15 cellular contexts compared by ENCODE assay signal in the genomic region with DNA sequence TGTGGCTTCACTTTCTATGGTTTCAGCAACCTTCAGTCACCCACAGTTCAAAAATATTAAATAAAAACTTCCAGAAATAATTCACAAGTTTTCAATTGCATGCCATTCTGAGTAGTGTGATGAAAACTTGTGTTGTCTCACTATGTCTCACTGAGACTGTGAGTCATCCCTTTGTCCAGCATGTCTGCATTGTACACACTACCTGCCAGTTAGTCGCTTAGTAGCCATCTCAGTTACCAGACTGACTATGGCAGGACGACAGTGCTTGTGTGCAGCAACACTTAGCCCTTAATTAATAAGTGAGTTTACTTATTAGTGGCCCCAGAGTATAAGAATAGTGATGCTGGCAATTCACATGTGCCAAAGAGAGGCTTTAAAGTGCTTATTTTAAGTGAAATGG. TPM values are rescaled to one million over a fixed set of nuclear protein-coding genes. Genes with fewer than 3 reads are reported as not detected.
DNase-seq lines count a peak whose midpoint lies in the region; ATAC-seq and TF ChIP-seq lines count a peak whose summit lies in the region.
"Had no signal": no experiment of that assay in that cellular context is flagged by ENCODE, and none has a peak within 500 bp of the region (broad histone marks: within the 10 kb centered on the region; RNA-seq: fewer than 3 reads in every experiment).

No MANE protein-coding gene starts in this region.

- DNase-seq in activated T-cell treated with anti-CD3 and anti-CD28 coated beads, Interleukin-2, amount 50 U/mL, for 72 hours, result no peak
- DNase-seq in activated T-cell treated with anti-CD3 and anti-CD28 coated beads, Interleukin-2, amount 50 U/mL, for 4 hours, result no peak
- DNase-seq in SK-N-SH (no peak), fibroblast of the conjunctiva (ENCODE audit: low read depth) (peak; percentile 39), stromal cell of bone marrow (ENCODE audit: low read depth) (peak; percentile 64), left lobe of liver (ENCODE audit: low spot score) (no peak), pons (ENCODE audit: low spot score) (no peak)
- DNase-seq: activated CD8-positive, alpha-beta memory T cell treated with anti-CD3 and anti-CD28 coated beads, Interleukin-2, amount 10 ng/mL, durations not matched to agents 7 days and 5 days; AML-193; KBM-7; NCI-H345; stimulated activated CD4-positive, alpha-beta T cell treated with anti-CD3 and anti-CD28 coated beads, Interleukin-2, amount 100 ng/mL, for 48 hours; T-cell had no signal

- no peak for TF ChIP-seq RAD21 in SK-N-SH (IDR thresholded peaks at IDR 0.05; ENCODE audit: low read length)

- no peaks in the 10 kb centered on the region for H3K9me3 ChIP-seq in SK-N-SH

- peaks cover 0 to 4% of the 10 kb centered on the region in 2 experiments; a peak in 1 of 4 replicates for H3K4me1 ChIP-seq in SK-N-SH (ENCODE audit: control insufficient read depth in 1 of 2, insufficient read depth in 2 of 2, low read depth in 1 of 2, low read length in 1 of 2)

- TF ChIP-seq EP300 in SK-N-SH (IDR thresholded peaks at IDR 0.05; ENCODE audit: borderline replicate concordance in 1 of 2, low read depth in 1 of 2, low read length in 1 of 2), result no peak

- H3K27me3 ChIP-seq in SK-N-SH (ENCODE audit: insufficient read depth), result no peaks in the 10 kb centered on the region

- H3K36me3 ChIP-seq in SK-N-SH (replicated peaks in 1 of 2; ENCODE audit: control insufficient read depth in 1 of 2, insufficient read depth in 2 of 2, low read length in 1 of 2), result peaks cover 17 to 67% of the 10 kb centered on the region in 2 experiments

- H3K9me2 ChIP-seq in SK-N-SH, result no peaks in the 10 kb centered on the region

- H3K9me3 Mint-ChIP-seq in activated T-cell treated with anti-CD3 and anti-CD28 coated beads, Interleukin-2, amount 50 U/mL, for 72 hours, result no peaks in the 10 kb centered on the region
- H3K9me3 Mint-ChIP-seq in activated T-cell treated with anti-CD3 and anti-CD28 coated beads, Interleukin-2, amount 50 U/mL, for 4 hours, result no peaks in the 10 kb centered on the region
- H3K9me3 Mint-ChIP-seq: T-cell had no signal

- no peak overlapping the region; the same call in 1 of the 2 replicates for H2AFZ ChIP-seq in SK-N-SH (ENCODE audit: low read depth)

- H3K27me3 Mint-ChIP-seq in activated T-cell treated with anti-CD3 and anti-CD28 coated beads, Interleukin-2, amount 50 U/mL, for 72 hours (ENCODE audit: low read depth), result no peaks in the 10 kb centered on the region
- H3K27me3 Mint-ChIP-seq in activated T-cell treated with anti-CD3 and anti-CD28 coated beads, Interleukin-2, amount 50 U/mL, for 4 hours (ENCODE audit: low read depth), result no peaks in the 10 kb centered on the region
- H3K27me3 Mint-ChIP-seq: activated CD8-positive, alpha-beta memory T cell treated with anti-CD3 and anti-CD28 coated beads, Interleukin-2, amount 10 ng/mL, durations not matched to agents 7 days and 5 days; T-cell had no signal

- peak overlapping the region in 1 of 2 experiments; percentile 63; a peak in 2 of 4 replicates for H3K27ac ChIP-seq in SK-N-SH (ENCODE audit: low read depth in 2 of 2, low read length in 1 of 2)

- no peak overlapping the region for H3K27ac Mint-ChIP-seq in activated T-cell treated with anti-CD3 and anti-CD28 coated beads, Interleukin-2, amount 50 U/mL, for 72 hours
- H3K27ac Mint-ChIP-seq: activated CD8-positive, alpha-beta memory T cell treated with anti-CD3 and anti-CD28 coated beads, Interleukin-2, amount 10 ng/mL, durations not matched to agents 7 days and 5 days; T-cell had no signal

- no peaks in the 10 kb centered on the region for H3K79me2 ChIP-seq in SK-N-SH (ENCODE audit: insufficient read depth)

- peaks cover 2 to 12% of the 10 kb centered on the region in 2 donors for H3K36me3 Mint-ChIP-seq in activated T-cell treated with anti-CD3 and anti-CD28 coated beads, Interleukin-2, amount 50 U/mL, for 72 hours (ENCODE audit: insufficient read depth in 2 of 2)
- peaks cover 58% of the 10 kb centered on the region for H3K36me3 Mint-ChIP-seq in activated T-cell treated with anti-CD3 and anti-CD28 coated beads, Interleukin-2, amount 50 U/mL, for 4 hours (ENCODE audit: insufficient read depth)

- H3K4me1 Mint-ChIP-seq in activated T-cell treated with anti-CD3 and anti-CD28 coated beads, Interleukin-2, amount 50 U/mL, for 72 hours (ENCODE audit: low read depth), result peaks cover 3% of the 10 kb centered on the region
- H3K4me1 Mint-ChIP-seq in activated T-cell treated with anti-CD3 and anti-CD28 coated beads, Interleukin-2, amount 50 U/mL, for 4 hours (ENCODE audit: low read depth), result peaks cover 2% of the 10 kb centered on the region
- H3K4me1 Mint-ChIP-seq: neural crest cell had no signal

- H3K9ac ChIP-seq in SK-N-SH, result peak overlapping the region; percentile 29; the same call in 1 of the 2 replicates

- peak overlapping the region; percentile 31; the same call in 1 of the 2 replicates for H3K4me2 ChIP-seq in SK-N-SH

- H4K20me1 ChIP-seq in SK-N-SH (ENCODE audit: insufficient read depth), result no peaks in the 10 kb centered on the region

- POLR2A ChIA-PET in SK-N-SH (lab: Yijun Ruan, JAX), result no interaction called here

- no peak for TF ChIP-seq CTCF in SK-N-SH (IDR thresholded peaks at IDR 0.05)

- CTCF ChIA-PET in SK-N-SH (lab: Yijun Ruan, JAX), result interaction anchor here (0.8 kb wide), 1 partner anchor 472 kb away, joined by 3 read pairs; no protein-coding TSS in a partner anchor

- no peak overlapping the region for H3K4me3 ChIP-seq in SK-N-SH (ENCODE audit: low read depth in 2 of 2, low read length in 1 of 2)

- WGBS in SK-N-SH (ENCODE audit: low lambda C conversion rate), result 22% methylated on average over 2 of the region's 2 CpGs

- peak; percentile 31 to 79 for ATAC-seq in activated T-cell treated with anti-CD3 and anti-CD28 coated beads, Interleukin-2, amount 50 U/mL, for 72 hours (replicated peaks in 1 of 2)
- ATAC-seq in activated T-cell treated with anti-CD3 and anti-CD28 coated beads, Interleukin-2, amount 50 U/mL, for 4 hours, result no peak
- ATAC-seq in left lobe of liver, result no peak
- no peak for ATAC-seq in GM19351 (IDR thresholded peaks at IDR 0.05; ENCODE audit: unreplicated experiment)
- ATAC-seq: activated CD8-positive, alpha-beta memory T cell treated with anti-CD3 and anti-CD28 coated beads, Interleukin-2, amount 10 ng/mL, durations not matched to agents 7 days and 5 days; T-cell had no signal

- no peaks in the 10 kb centered on the region for H3F3A ChIP-seq in SK-N-SH (replicated peaks; ENCODE audit: insufficient read depth)

- H3K4me3 Mint-ChIP-seq in activated T-cell treated with anti-CD3 and anti-CD28 coated beads, Interleukin-2, amount 50 U/mL, for 72 hours, result no peak overlapping the region
- H3K4me3 Mint-ChIP-seq in activated T-cell treated with anti-CD3 and anti-CD28 coated beads, Interleukin-2, amount 50 U/mL, for 4 hours, result no peak overlapping the region
- H3K4me3 Mint-ChIP-seq: activated CD8-positive, alpha-beta memory T cell treated with anti-CD3 and anti-CD28 coated beads, Interleukin-2, amount 10 ng/mL, durations not matched to agents 7 days and 5 days; neural crest cell; T-cell had no signal

TF ChIP-seq in SK-N-SH, 30 proteins besides CTCF, POLR2A, EP300 and RAD21 (continues in another document):
- TF ChIP-seq FOXM1 (IDR thresholded peaks at IDR 0.05; ENCODE audit: low read depth) (no peak), SMC3 (IDR thresholded peaks at IDR 0.05; ENCODE audit: low read depth, low read length) (no peak), EZH2phosphoT487 (IDR thresholded peaks at IDR 0.05; ENCODE audit: borderline replicate concordance, low read depth) (no peak), TCF12 (IDR thresholded peaks at IDR 0.05) (peak; percentile 43; the same call in 1 of the 2 replicates), ELF1 (IDR thresholded peaks at IDR 0.05) (no peak), FOSL2 (IDR thresholded peaks at IDR 0.05; ENCODE audit: borderline replicate concordance, low read depth) (peak; percentile 84), GABPA (IDR thresholded peaks at IDR 0.05; ENCODE audit: low read depth) (no peak), NFIC (IDR thresholded peaks at IDR 0.05; ENCODE audit: borderline replicate concordance) (no peak), GATA2 (CRISPR knock-in tag; IDR thresholded peaks at IDR 0.05) (no peak), NRF1 (IDR thresholded peaks at IDR 0.05; ENCODE audit: low read depth, low read length) (no peak), TEAD4 (IDR thresholded peaks at IDR 0.05; ENCODE audit: borderline replicate concordance, insufficient read depth) (no peak), JUND (IDR thresholded peaks at IDR 0.05) (peak; percentile 48; the same call in 1 of the 2 replicates)
- TF ChIP-seq, protein P1, sequence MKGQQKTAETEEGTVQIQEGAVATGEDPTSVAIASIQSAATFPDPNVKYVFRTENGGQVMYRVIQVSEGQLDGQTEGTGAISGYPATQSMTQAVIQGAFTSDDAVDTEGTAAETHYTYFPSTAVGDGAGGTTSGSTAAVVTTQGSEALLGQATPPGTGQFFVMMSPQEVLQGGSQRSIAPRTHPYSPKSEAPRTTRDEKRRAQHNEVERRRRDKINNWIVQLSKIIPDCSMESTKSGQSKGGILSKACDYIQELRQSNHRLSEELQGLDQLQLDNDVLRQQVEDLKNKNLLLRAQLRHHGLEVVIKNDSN (IDR thresholded peaks at IDR 0.05; ENCODE audit: borderline replicate concordance, low read depth), result no peak

RNA-seq across cellular contexts. Expression of gene CCDC186, which starts 22.5 kb away (rescaled TPM):
- total RNA-seq in activated T-cell treated with anti-CD3 and anti-CD28 coated beads, Interleukin-2, amount 50 U/mL, for 72 hours, result 10 to 100 TPM; 17.3 to 19.3 TPM
- 10 to 100 TPM in 1 of 3 donors, 1 to 10 TPM in 2; 7.4 to 10.5 (median 9.5) TPM for total RNA-seq in activated T-cell treated with anti-CD3 and anti-CD28 coated beads, Interleukin-2, amount 50 U/mL, for 4 hours
- polyA plus RNA-seq in SK-N-SH (2012; rRNA removed), result 1.3 and 1.6 TPM in 2 replicates
- polyA plus RNA-seq in SK-N-SH (2012; cell fraction: cytosol; rRNA removed), result 1.3 and 1.7 TPM in 2 replicates
- 1.9 and 2.7 TPM in 2 replicates for polyA plus RNA-seq in SK-N-SH (2012; cell fraction: nucleus; rRNA removed)
- 5.6 TPM for total RNA-seq in left lobe of liver

RNA-seq across cellular contexts. Expression of gene TDRD1, which starts 27.7 kb away (rescaled TPM):
- under 1 TPM; 0.07 to 0.09 TPM for total RNA-seq in activated T-cell treated with anti-CD3 and anti-CD28 coated beads, Interleukin-2, amount 50 U/mL, for 72 hours
- total RNA-seq in activated T-cell treated with anti-CD3 and anti-CD28 coated beads, Interleukin-2, amount 50 U/mL, for 4 hours, result 1 to 10 TPM in 1 of 3 donors, under 1 TPM in 2; 0.48 to 2.2 (median 0.63) TPM
- not detected in 2 replicates for polyA plus RNA-seq in SK-N-SH (2012; rRNA removed)
- polyA plus RNA-seq in SK-N-SH (2012; cell fraction: cytosol; rRNA removed), result not detected in 2 replicates
- not detected in 2 replicates for polyA plus RNA-seq in SK-N-SH (2012; cell fraction: nucleus; rRNA removed)
- 0.05 TPM for total RNA-seq in left lobe of liver
- total RNA-seq: neural crest cell had no signal

Comparison
In these comparisons a context has a peak if more than half of its experiments do, and no peak if none do; other contexts are left out.
1. ATAC-seq: peak in activated T-cell treated with anti-CD3 and anti-CD28 coated beads, Interleukin-2, amount 50 U/mL, for 72 hours (2 of 2); none in activated T-cell treated with anti-CD3 and anti-CD28 coated beads, Interleukin-2, amount 50 U/mL, for 4 hours (0 of 2), left lobe of liver (single experiment) and GM19351 (single experiment).
2. DNase-seq: peak in fibroblast of the conjunctiva (single experiment) and stromal cell of bone marrow (single experiment); none in activated T-cell treated with anti-CD3 and anti-CD28 coated beads, Interleukin-2, amount 50 U/mL, for 72 hours (0 of 2), activated T-cell treated with anti-CD3 and anti-CD28 coated beads, Interleukin-2, amount 50 U/mL, for 4 hours (single experiment), SK-N-SH (single experiment), left lobe of liver (single experiment) and pons (single experiment).